Comparison of ENCODE assay signal across 10 cellular contexts in genomic region chr3:129016725-129017530, GRCh38. TPM values are rescaled to one million over a fixed set of nuclear protein-coding genes. Genes with fewer than 3 reads are reported as not detected.
DNase-seq lines count a peak whose midpoint lies in the region; ATAC-seq and TF ChIP-seq lines count a peak whose summit lies in the region.
"Had no signal": no experiment of that assay in that cellular context is flagged by ENCODE, and none has a peak within 500 bp of the region (broad histone marks: within the 10 kb centered on the region; RNA-seq: fewer than 3 reads in every experiment).

No MANE protein-coding gene starts in this region.

- TF ChIP-seq CTCF in heart right ventricle (IDR thresholded peaks at IDR 0.05), result no peak

- peaks cover 7 to 78% (median 50%) of the 10 kb centered on the region in 9 donors for H3K4me1 ChIP-seq in heart right ventricle

- WGBS in heart right ventricle, 2 donors, result 47 to 61% methylated on average over 15 of the region's 15 CpGs

- DNase-seq in stimulated activated naive CD8-positive, alpha-beta T cell treated with anti-CD3 and anti-CD28 coated beads, Interleukin-15, Interleukin-2, amounts not matched to agents 100 U/mL and 50 U/mL, for 24 hours, result no peak
- DNase-seq in T-helper 9 cell, result peak; percentile 26
- DNase-seq in heart right ventricle, result peak; percentile 75 to 83
- no peak for DNase-seq in COLO668 (lab: John Stamatoyannopoulos, UW; ENCODE audit: unreplicated experiment)
- DNase-seq in NCI-H69 (lab: John Stamatoyannopoulos, UW), result no peak
- DNase-seq: C1 segment of cervical spinal cord had no signal

- no peaks in the 10 kb centered on the region for H3K27me3 Mint-ChIP-seq in stimulated activated naive CD8-positive, alpha-beta T cell treated with anti-CD3 and anti-CD28 coated beads, Interleukin-15, Interleukin-2, amounts not matched to agents 100 ng/mL and 50 ng/mL, for 24 hours

- H3K27ac Mint-ChIP-seq in stimulated activated naive CD8-positive, alpha-beta T cell treated with anti-CD3 and anti-CD28 coated beads, Interleukin-15, Interleukin-2, amounts not matched to agents 100 ng/mL and 50 ng/mL, for 24 hours, result no peak overlapping the region

- H3K36me3 ChIP-seq in heart right ventricle, result no peaks in the 10 kb centered on the region

- intact Hi-C loops in heart right ventricle (cut with DNase I), result no loop called here

- no peaks in the 10 kb centered on the region for H3K27me3 ChIP-seq in heart right ventricle

- no peaks in the 10 kb centered on the region for H3K36me3 Mint-ChIP-seq in stimulated activated naive CD8-positive, alpha-beta T cell treated with anti-CD3 and anti-CD28 coated beads, Interleukin-15, Interleukin-2, amounts not matched to agents 100 ng/mL and 50 ng/mL, for 24 hours (ENCODE audit: low read depth)

- peak overlapping the region; percentile 32 for H3K4me3 Mint-ChIP-seq in stimulated activated naive CD8-positive, alpha-beta T cell treated with anti-CD3 and anti-CD28 coated beads, Interleukin-15, Interleukin-2, amounts not matched to agents 100 ng/mL and 50 ng/mL, for 24 hours
- H3K4me3 Mint-ChIP-seq: neural crest cell had no signal

- peaks cover 37% of the 10 kb centered on the region for H3K4me1 Mint-ChIP-seq in stimulated activated naive CD8-positive, alpha-beta T cell treated with anti-CD3 and anti-CD28 coated beads, Interleukin-15, Interleukin-2, amounts not matched to agents 100 ng/mL and 50 ng/mL, for 24 hours (ENCODE audit: low read depth)

- H3K27ac ChIP-seq in heart right ventricle, result peak overlapping the region; percentile 80 to 94 (median 88)

- H3K9me3 ChIP-seq in heart right ventricle, result no peaks in the 10 kb centered on the region

- peak overlapping the region in 1 of 10 donors; percentile 22 for H3K4me3 ChIP-seq in heart right ventricle

- no peaks in the 10 kb centered on the region for H3K9me3 Mint-ChIP-seq in stimulated activated naive CD8-positive, alpha-beta T cell treated with anti-CD3 and anti-CD28 coated beads, Interleukin-15, Interleukin-2, amounts not matched to agents 100 ng/mL and 50 ng/mL, for 24 hours
- H3K9me3 Mint-ChIP-seq: neural crest cell had no signal

- no peak for ATAC-seq in stimulated activated naive CD8-positive, alpha-beta T cell treated with anti-CD3 and anti-CD28 coated beads, Interleukin-15, Interleukin-2, amounts not matched to agents 100 U/mL and 50 U/mL, for 24 hours
- ATAC-seq in heart right ventricle (peak; percentile 46 to 81 (median 64)), HG03439 (IDR thresholded peaks at IDR 0.05; ENCODE audit: unreplicated experiment) (no peak), GM18907 (IDR thresholded peaks at IDR 0.05; ENCODE audit: unreplicated experiment) (no peak)

RNA-seq across cellular contexts. Expression of gene EFCC1, which starts 15.8 kb away (rescaled TPM):
- 1 to 10 TPM; 1.0 to 3.3 (median 2.1) TPM for total RNA-seq in heart right ventricle
- polyA plus RNA-seq in heart right ventricle, result 1 to 10 TPM; 1.4 to 3.1 TPM

RNA-seq across cellular contexts. Expression of gene CFAP92, which starts 23.1 kb away (rescaled TPM):
- 1 to 10 TPM in 2 of 10 donors, under 1 TPM in 8; 0.12 to 1.2 (median 0.41) TPM for total RNA-seq in heart right ventricle
- under 1 TPM; 0.12 to 0.44 TPM for polyA plus RNA-seq in heart right ventricle

RNA-seq across cellular contexts. Expression of gene GP9, which starts 43.7 kb away (rescaled TPM):
- total RNA-seq in heart right ventricle, result not detected
- under 1 TPM in 1 of 2 donors, not detected in 1; 0.13 TPM for polyA plus RNA-seq in heart right ventricle
- total RNA-seq: neural crest cell had no signal

Comparison
In these comparisons a context has a peak if more than half of its experiments do, and no peak if none do; other contexts are left out.
1. ATAC-seq: peak in heart right ventricle (8 of 8); none in stimulated activated naive CD8-positive, alpha-beta T cell treated with anti-CD3 and anti-CD28 coated beads, Interleukin-15, Interleukin-2, amounts not matched to agents 100 U/mL and 50 U/mL, for 24 hours (single experiment), HG03439 (single experiment) and GM18907 (single experiment).
2. DNase-seq: peak in T-helper 9 cell (single experiment) and heart right ventricle (2 of 2); none in stimulated activated naive CD8-positive, alpha-beta T cell treated with anti-CD3 and anti-CD28 coated beads, Interleukin-15, Interleukin-2, amounts not matched to agents 100 U/mL and 50 U/mL, for 24 hours (single experiment), COLO668 (single experiment) and NCI-H69 (single experiment).